18 cellular contexts compared by ENCODE assay signal in the genomic region with DNA sequence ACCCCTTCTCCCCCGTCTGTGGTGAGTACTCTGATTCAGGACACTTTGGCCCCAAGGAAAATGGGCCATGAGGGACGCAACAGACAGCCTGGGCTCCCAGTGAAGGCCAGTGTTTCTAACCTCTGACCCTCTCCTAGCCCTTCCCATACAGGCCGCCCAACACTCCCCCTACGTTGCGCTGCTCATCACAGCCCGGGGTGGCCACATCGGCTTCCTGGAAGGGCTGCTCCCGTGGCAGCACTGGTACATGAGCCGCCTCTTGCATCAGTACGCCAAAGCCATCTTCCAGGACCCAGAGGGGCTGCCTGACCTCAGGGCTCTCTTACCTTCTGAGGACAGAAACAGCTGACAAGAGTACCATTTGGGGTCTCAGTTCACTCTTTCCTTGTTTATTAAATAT. TPM values are rescaled to one million over a fixed set of nuclear protein-coding genes. Genes with fewer than 3 reads are reported as not detected.
DNase-seq lines count a peak whose midpoint lies in the region; ATAC-seq, FAIRE-seq and TF ChIP-seq lines count a peak whose summit lies in the region.
"Had no signal": no experiment of that assay in that cellular context is flagged by ENCODE, and none has a peak within 500 bp of the region (broad histone marks: within the 10 kb centered on the region; RNA-seq: fewer than 3 reads in every experiment).

No MANE protein-coding gene starts in this region.

- TF ChIP-seq POLR2A in GM12878 (IDR thresholded peaks at IDR 0.05; ENCODE audit: low read depth, low read length), result 0 out of 2 replicates have a peak, but pooled peaks have one; percentile 23

- 87% methylated on average over 10 of the region's 10 CpGs for WGBS in GM12878 (ENCODE audit: insufficient coverage, insufficient replicate concordance, low lambda C conversion rate, missing lambda C conversion rate)

- RAD21 ChIA-PET in GM12878 (lab: Charles Lee; ENCODE audit: unreplicated experiment), result no interaction called here

- no peaks in the 10 kb centered on the region for H4K20me1 ChIP-seq in GM12878 (ENCODE audit: control insufficient read depth, insufficient read depth)

- BruUV-seq in GM12878 (replicated peaks; lab: Mats Ljungman, UMichigan), result no TSS peak

- no peak overlapping the region for H2AFZ ChIP-seq in GM12878 (ENCODE audit: control insufficient read depth, low read depth, low read length)

- no peaks in the 10 kb centered on the region for H3K27me3 ChIP-seq in CD8-positive, alpha-beta T cell (ENCODE audit: insufficient read depth, low read length)
- no peaks in the 10 kb centered on the region for H3K27me3 ChIP-seq in GM12878 (replicated peaks in 1 of 2; ENCODE audit: control insufficient read depth in 2 of 2, insufficient read depth in 2 of 2, low read length in 1 of 2)
- H3K27me3 ChIP-seq: BLaER1 had no signal

- H3K4me1 ChIP-seq in CD8-positive, alpha-beta T cell (ENCODE audit: insufficient read depth, low read length), result peaks cover 14% of the 10 kb centered on the region
- H3K4me1 ChIP-seq in GM12878 (ENCODE audit: control insufficient read depth, insufficient read depth, low read length), result peaks cover 8% of the 10 kb centered on the region

- in situ Hi-C loops in GM12878 (cut with MboI), result no loop called here

- FAIRE-seq in GM12878 (lab: Jason Lieb, UNC), result no peak
- FAIRE-seq: GM19239, H1 had no signal

- H3K4me3 Mint-ChIP-seq in activated T-cell treated with anti-CD3 and anti-CD28 coated beads, Interleukin-2, amount 50 U/mL, for 24 hours, result no peak overlapping the region
- H3K4me3 Mint-ChIP-seq in CD8-positive, alpha-beta T cell, result no peak overlapping the region
- peak overlapping the region; percentile 81 for H3K4me3 Mint-ChIP-seq in neural crest cell

- H3K79me2 ChIP-seq in GM12878 (ENCODE audit: control insufficient read depth, insufficient read depth, low read length), result peaks cover 19% of the 10 kb centered on the region

- peaks cover 8% of the 10 kb centered on the region for H3K36me3 ChIP-seq in CD8-positive, alpha-beta T cell (ENCODE audit: insufficient read depth, low read length)
- H3K36me3 ChIP-seq in GM12878 (ENCODE audit: control insufficient read depth in 2 of 2, insufficient read depth in 2 of 2, low read length in 1 of 2), result peaks cover 10 to 17% of the 10 kb centered on the region in 2 experiments

- no peak overlapping the region for H3K9ac ChIP-seq in GM12878 (ENCODE audit: control insufficient read depth, insufficient read depth, low read length)
- H3K9ac ChIP-seq: BLaER1 had no signal

- no peaks in the 10 kb centered on the region for H3K27me3 Mint-ChIP-seq in activated T-cell treated with anti-CD3 and anti-CD28 coated beads, Interleukin-2, amount 50 U/mL, for 24 hours
- H3K27me3 Mint-ChIP-seq in CD8-positive, alpha-beta T cell (ENCODE audit: low read depth), result no peaks in the 10 kb centered on the region
- H3K27me3 Mint-ChIP-seq in neural crest cell (ENCODE audit: low read depth), result no peaks in the 10 kb centered on the region
- H3K27me3 Mint-ChIP-seq: CD4-positive, CD25-positive, alpha-beta regulatory T cell had no signal

- intact Hi-C loops in CD8-positive, alpha-beta T cell (cut with DNase I, micrococcal nuclease), result loop anchor here (5.0 to 10.0 kb wide), 2 partner anchors 346 to 362 kb away; a partner anchor contains a TSS
- intact Hi-C loops in GM12878 (cut with micrococcal nuclease; ENCODE audit: unreplicated experiment), result loop anchor here (5.0 kb wide), 1 partner anchor 52 kb away; no protein-coding TSS in a partner anchor

- POLR2A ChIA-PET in CD8-positive, alpha-beta T cell (lab: Charles Lee), result no interaction called here
- POLR2A ChIA-PET in GM12878 (lab: Charles Lee), result no interaction called here

- no peak for DNase-seq in activated T-cell treated with anti-CD3 and anti-CD28 coated beads, Interleukin-2, amount 50 U/mL, for 24 hours
- DNase-seq in activated T-cell treated with anti-CD3 and anti-CD28 coated beads for 4 hours, result no peak
- no peak for DNase-seq in CD8-positive, alpha-beta T cell
- no peak for DNase-seq in GM12878 (ENCODE audit: low read depth, low spot score)
- DNase-seq in neural crest cell (ENCODE audit: low read depth, low spot score), result no peak
- no peak for DNase-seq in activated CD4-positive, CD25-positive, alpha-beta regulatory T cell treated with anti-CD3 and anti-CD28 coated beads, Interleukin-2, amount 50 U/mL, for 72 hours
- DNase-seq: 8988T; AML-193; CD4-positive, CD25-positive, alpha-beta regulatory T cell; DMS79 had no signal

- no peak overlapping the region for H3K4me2 ChIP-seq in GM12878 (ENCODE audit: control insufficient read depth, insufficient read depth)
- H3K4me2 ChIP-seq: BLaER1 had no signal

- H3K9me3 ChIP-seq in CD8-positive, alpha-beta T cell (ENCODE audit: low read length), result no peaks in the 10 kb centered on the region
- H3K9me3 ChIP-seq in GM12878 (replicated peaks; ENCODE audit: control insufficient read depth, insufficient read depth, low read length), result no peaks in the 10 kb centered on the region
- H3K9me3 ChIP-seq: BLaER1, HAP-1 had no signal

- no peak for ATAC-seq in CD8-positive, alpha-beta T cell
- ATAC-seq in GM12878, result no peak
- ATAC-seq in GM21619 (IDR thresholded peaks at IDR 0.05; ENCODE audit: unreplicated experiment), result no peak
- ATAC-seq in HG02938 (IDR thresholded peaks at IDR 0.05; ENCODE audit: unreplicated experiment), result no peak

- TF ChIP-seq CTCF in CD8-positive, alpha-beta T cell (IDR thresholded peaks at IDR 0.05), result no peak
- TF ChIP-seq CTCF in GM12878 (IDR thresholded peaks at IDR 0.05 in 2 of 3, conservative IDR thresholded peaks at IDR 0.05 in 1 of 3; ENCODE audit: control insufficient read depth in 2 of 3, extremely low read depth in 1 of 3, insufficient read depth in 1 of 3, low read depth in 3 of 3, low read length in 3 of 3) (no peak), neural crest cell (conservative IDR thresholded peaks at IDR 0.05) (no peak)

- H3K4me1 Mint-ChIP-seq in activated T-cell treated with anti-CD3 and anti-CD28 coated beads, Interleukin-2, amount 50 U/mL, for 24 hours (ENCODE audit: low read depth), result peaks cover 18% of the 10 kb centered on the region
- H3K4me1 Mint-ChIP-seq in CD8-positive, alpha-beta T cell (ENCODE audit: low read depth), result peaks cover 18% of the 10 kb centered on the region
- peaks cover 12% of the 10 kb centered on the region for H3K4me1 Mint-ChIP-seq in neural crest cell

- CTCF ChIA-PET in CD8-positive, alpha-beta T cell (lab: Charles Lee), result no interaction called here
- CTCF ChIA-PET in GM12878 (lab: Yijun Ruan, JAX), result no interaction called here

- H3K36me3 Mint-ChIP-seq in activated T-cell treated with anti-CD3 and anti-CD28 coated beads, Interleukin-2, amount 50 U/mL, for 24 hours (ENCODE audit: low read depth), result peaks cover 58% of the 10 kb centered on the region
- peaks cover 37% of the 10 kb centered on the region for H3K36me3 Mint-ChIP-seq in CD8-positive, alpha-beta T cell
- H3K36me3 Mint-ChIP-seq in neural crest cell (ENCODE audit: low read depth), result peaks cover 2% of the 10 kb centered on the region

- no peaks in the 10 kb centered on the region for H3K9me3 Mint-ChIP-seq in activated T-cell treated with anti-CD3 and anti-CD28 coated beads, Interleukin-2, amount 50 U/mL, for 24 hours
- H3K9me3 Mint-ChIP-seq in CD8-positive, alpha-beta T cell, result no peaks in the 10 kb centered on the region
- H3K9me3 Mint-ChIP-seq in neural crest cell, result no peaks in the 10 kb centered on the region

- no peak overlapping the region for H3K27ac ChIP-seq in CD8-positive, alpha-beta T cell (ENCODE audit: low read depth, low read length)
- no peak overlapping the region for H3K27ac ChIP-seq in GM12878 (ENCODE audit: control insufficient read depth, insufficient read depth)
- H3K27ac ChIP-seq: BLaER1, HL-60 had no signal

- H3K4me3 ChIP-seq in CD8-positive, alpha-beta T cell (ENCODE audit: low read depth, low read length), result no peak overlapping the region
- H3K4me3 ChIP-seq in GM12878, result no peak overlapping the region
- H3K4me3 ChIP-seq: BLaER1, HAP-1 had no signal

- SMC1A ChIA-PET in GM12878 (lab: Charles Lee; ENCODE audit: uncharacterized antibody, unreplicated experiment), result no interaction called here

- no peak for TF ChIP-seq EP300 in GM12878 (IDR thresholded peaks at IDR 0.05; ENCODE audit: borderline replicate concordance in 1 of 2, control insufficient read depth in 1 of 2, low read depth in 2 of 2, low read length in 2 of 2)

- TF ChIP-seq RAD21 in GM12878 (IDR thresholded peaks at IDR 0.05; ENCODE audit: insufficient read depth, low read depth, low read length), result no peak

- peak overlapping the region; percentile 57 for H3K27ac Mint-ChIP-seq in activated T-cell treated with anti-CD3 and anti-CD28 coated beads, Interleukin-2, amount 50 U/mL, for 24 hours
- peak overlapping the region; percentile 47 for H3K27ac Mint-ChIP-seq in CD8-positive, alpha-beta T cell
- H3K27ac Mint-ChIP-seq in neural crest cell (ENCODE audit: unreplicated experiment), result no peak overlapping the region

RNA-seq across cellular contexts. Expression of a gene that starts 4.0 kb away (rescaled TPM):
- 10 to 100 TPM in 1 of 2 experiments, 1 to 10 TPM in 1; 9.0 to 10.1 TPM for total RNA-seq in CD8-positive, alpha-beta T cell
- total RNA-seq in GM12878 (2013; cell fraction: nucleolus; rRNA removed), result 22.0 and 23.1 TPM in 2 replicates
- total RNA-seq in GM12878 (2014; rRNA removed) (59.9 and 78.0 TPM in 2 replicates), GM12878 (2014; rRNA removed; fragmentation: Illumina TruSeq; extraction: Trizol) (32.6 and 34.7 TPM in 2 replicates), GM12878 (2021) (50.6 and 51.3 TPM in 2 replicates), neural crest cell (52.5 and 56.3 TPM in 2 replicates)
- polyA plus RNA-seq in GM12878 (2011; ENCODE audit: low read depth), result 23.1 TPM
- polyA plus RNA-seq in GM12878 (2011; rRNA removed) (22.6 and 38.7 TPM in 2 replicates), GM12878 (2014; fragmentation: Illumina TruSeq; extraction: Trizol) (44.9 and 54.2 TPM in 2 replicates), GM12878 (2014; fragmentation: Nextera tagmentation; extraction: Ambion mirVana) (10 to 100 TPM; 26.3 to 45.7 TPM), GM12878 (2014; rRNA removed) (59.7 and 69.1 TPM in 2 replicates), GM12878 (2016; fragmentation: Nextera tagmentation; extraction: Ambion mirVana) (100 to 1,000 TPM in 1 of 2 experiments, 10 to 100 TPM in 1; 87.2 to 101 TPM)
- polyA plus RNA-seq in GM12878 (2011; cell fraction: cytosol; rRNA removed), result 57.1 and 62.5 TPM in 2 replicates
- 64.0 and 67.5 TPM in 2 replicates for polyA plus RNA-seq in GM12878 (2011; cell fraction: nucleus; rRNA removed)
- 29.3 and 37.0 TPM in 2 replicates for polyA plus RNA-seq in GM12878 (2012)
- 55.8 and 57.1 TPM in 2 replicates for polyA minus RNA-seq in GM12878 (2011; rRNA and poly(A)+ RNA removed)
- polyA minus RNA-seq in GM12878 (2011; cell fraction: cytosol; rRNA and poly(A)+ RNA removed), result 9.1 and 13.9 TPM in 2 replicates
- 13.7 and 20.0 TPM in 2 replicates for polyA minus RNA-seq in GM12878 (2011; cell fraction: nucleus; rRNA and poly(A)+ RNA removed)

RNA-seq across cellular contexts. Expression of a gene that starts 6.8 kb away (rescaled TPM):
- total RNA-seq in CD8-positive, alpha-beta T cell, result 1 to 10 TPM in 1 of 2 experiments, under 1 TPM in 1; 0.67 to 1.0 TPM
- 0.15 and 0.23 TPM in 2 replicates for total RNA-seq in GM12878 (2013; cell fraction: nucleolus; rRNA removed)
- total RNA-seq in GM12878 (2014; rRNA removed), result not detected in 2 replicates
- total RNA-seq in GM12878 (2014; rRNA removed; fragmentation: Illumina TruSeq; extraction: Trizol), result 0.14 and 0.18 TPM in 2 replicates
- total RNA-seq in GM12878 (2021), result 0.29 TPM in 1 of 2 replicates, not detected in the other
- 0.22 TPM for polyA plus RNA-seq in GM12878 (2011; ENCODE audit: low read depth)
- polyA plus RNA-seq in GM12878 (2011; rRNA removed), result 0.14 TPM in 1 of 2 replicates, not detected in the other
- polyA plus RNA-seq in GM12878 (2011; cell fraction: cytosol; rRNA removed), result 0.07 TPM in 1 of 2 replicates, not detected in the other
- 0.09 TPM in 1 of 2 replicates, not detected in the other for polyA plus RNA-seq in GM12878 (2011; cell fraction: nucleus; rRNA removed)
- polyA plus RNA-seq in GM12878 (2012), result 0.42 and 0.72 TPM in 2 replicates
- polyA plus RNA-seq in GM12878 (2014; fragmentation: Illumina TruSeq; extraction: Trizol), result 0.04 TPM in 1 of 2 replicates, not detected in the other
- under 1 TPM; 0.16 to 0.35 TPM for polyA plus RNA-seq in GM12878 (2014; fragmentation: Nextera tagmentation; extraction: Ambion mirVana)
- polyA plus RNA-seq in GM12878 (2014; rRNA removed), result 0.09 and 0.32 TPM in 2 replicates
- under 1 TPM; 0.19 to 0.21 TPM for polyA plus RNA-seq in GM12878 (2016; fragmentation: Nextera tagmentation; extraction: Ambion mirVana)
- not detected in 2 replicates for polyA minus RNA-seq in GM12878 (2011; rRNA and poly(A)+ RNA removed)
- polyA minus RNA-seq in GM12878 (2011; cell fraction: cytosol; rRNA and poly(A)+ RNA removed), result not detected in 2 replicates
- 0.10 TPM in 1 of 2 replicates, not detected in the other for polyA minus RNA-seq in GM12878 (2011; cell fraction: nucleus; rRNA and poly(A)+ RNA removed)
- total RNA-seq in neural crest cell, result 0.47 and 0.82 TPM in 2 replicates
- total RNA-seq: G401 had no signal

RNA-seq across cellular contexts. Expression of a gene that starts 8.8 kb away (rescaled TPM):
- not detected for total RNA-seq in CD8-positive, alpha-beta T cell
- total RNA-seq in GM12878 (2013; cell fraction: nucleolus; rRNA removed), result not detected in 2 replicates
- not detected in 2 replicates for total RNA-seq in GM12878 (2014; rRNA removed)
- not detected in 2 replicates for total RNA-seq in GM12878 (2014; rRNA removed; fragmentation: Illumina TruSeq; extraction: Trizol)
- total RNA-seq in GM12878 (2021), result not detected in 2 replicates
- not detected for polyA plus RNA-seq in GM12878 (2011; ENCODE audit: low read depth)
- not detected in 2 replicates for polyA plus RNA-seq in GM12878 (2011; rRNA removed)
- polyA plus RNA-seq in GM12878 (2011; cell fraction: cytosol; rRNA removed), result not detected in 2 replicates
- not detected in 2 replicates for polyA plus RNA-seq in GM12878 (2011; cell fraction: nucleus; rRNA removed)
- polyA plus RNA-seq in GM12878 (2012), result not detected in 2 replicates
- polyA plus RNA-seq in GM12878 (2014; fragmentation: Illumina TruSeq; extraction: Trizol), result not detected in 2 replicates
- polyA plus RNA-seq in GM12878 (2014; fragmentation: Nextera tagmentation; extraction: Ambion mirVana), result not detected
- polyA plus RNA-seq in GM12878 (2014; rRNA removed), result not detected in 2 replicates
- polyA plus RNA-seq in GM12878 (2016; fragmentation: Nextera tagmentation; extraction: Ambion mirVana), result not detected
- not detected in 2 replicates for polyA minus RNA-seq in GM12878 (2011; rRNA and poly(A)+ RNA removed)
- not detected in 2 replicates for polyA minus RNA-seq in GM12878 (2011; cell fraction: cytosol; rRNA and poly(A)+ RNA removed)
- not detected in 2 replicates for polyA minus RNA-seq in GM12878 (2011; cell fraction: nucleus; rRNA and poly(A)+ RNA removed)
- total RNA-seq in neural crest cell, result not detected in 2 replicates
- total RNA-seq: CD4-positive, CD25-positive, alpha-beta regulatory T cell; G401; H1 had no signal
- polyA plus RNA-seq: CD4-positive, CD25-positive, alpha-beta regulatory T cell; H1 had no signal

RNA-seq across cellular contexts. Expression of a gene that starts 11.5 kb away (rescaled TPM):
- total RNA-seq in CD8-positive, alpha-beta T cell, result not detected
- total RNA-seq in GM12878 (2013; cell fraction: nucleolus; rRNA removed), result 0.34 TPM in 1 of 2 replicates, not detected in the other
- total RNA-seq in GM12878 (2014; rRNA removed), result not detected in 2 replicates
- not detected in 2 replicates for total RNA-seq in GM12878 (2014; rRNA removed; fragmentation: Illumina TruSeq; extraction: Trizol)
- 0.11 TPM in 1 of 2 replicates, not detected in the other for total RNA-seq in GM12878 (2021)
- polyA plus RNA-seq in GM12878 (2011; ENCODE audit: low read depth), result not detected
- polyA plus RNA-seq in GM12878 (2011; rRNA removed), result 0.04 TPM in 1 of 2 replicates, not detected in the other
- 0.05 TPM in 1 of 2 replicates, not detected in the other for polyA plus RNA-seq in GM12878 (2011; cell fraction: cytosol; rRNA removed)
- polyA plus RNA-seq in GM12878 (2011; cell fraction: nucleus; rRNA removed), result not detected in 2 replicates
- 0.20 and 0.24 TPM in 2 replicates for polyA plus RNA-seq in GM12878 (2012)
- polyA plus RNA-seq in GM12878 (2014; fragmentation: Illumina TruSeq; extraction: Trizol), result 0.06 TPM in 1 of 2 replicates, not detected in the other
- not detected for polyA plus RNA-seq in GM12878 (2014; fragmentation: Nextera tagmentation; extraction: Ambion mirVana)
- not detected in 2 replicates for polyA plus RNA-seq in GM12878 (2014; rRNA removed)
- under 1 TPM in 1 of 2 experiments, not detected in 1; 0.21 TPM for polyA plus RNA-seq in GM12878 (2016; fragmentation: Nextera tagmentation; extraction: Ambion mirVana)
- polyA minus RNA-seq in GM12878 (2011; rRNA and poly(A)+ RNA removed), result not detected in 2 replicates
- polyA minus RNA-seq in GM12878 (2011; cell fraction: cytosol; rRNA and poly(A)+ RNA removed), result not detected in 2 replicates
- polyA minus RNA-seq in GM12878 (2011; cell fraction: nucleus; rRNA and poly(A)+ RNA removed), result not detected in 2 replicates
- 1.3 and 2.1 TPM in 2 replicates for total RNA-seq in neural crest cell
- total RNA-seq: CD4-positive, CD25-positive, alpha-beta regulatory T cell had no signal

RNA-seq across cellular contexts. Expression of a gene that starts 18.4 kb away (rescaled TPM):
- not detected for total RNA-seq in CD8-positive, alpha-beta T cell
- total RNA-seq in GM12878 (2013; cell fraction: nucleolus; rRNA removed), result not detected in 2 replicates
- total RNA-seq in GM12878 (2014; rRNA removed) (not detected in 2 replicates), GM12878 (2014; rRNA removed; fragmentation: Illumina TruSeq; extraction: Trizol) (not detected in 2 replicates), GM12878 (2021) (not detected in 2 replicates), neural crest cell (not detected in 2 replicates)
- polyA plus RNA-seq in GM12878 (2011; ENCODE audit: low read depth), result not detected
- polyA plus RNA-seq in GM12878 (2011; rRNA removed) (not detected in 2 replicates), GM12878 (2014; fragmentation: Illumina TruSeq; extraction: Trizol) (not detected in 2 replicates), GM12878 (2014; fragmentation: Nextera tagmentation; extraction: Ambion mirVana) (not detected), GM12878 (2014; rRNA removed) (not detected in 2 replicates), GM12878 (2016; fragmentation: Nextera tagmentation; extraction: Ambion mirVana) (not detected)
- not detected in 2 replicates for polyA plus RNA-seq in GM12878 (2011; cell fraction: cytosol; rRNA removed)
- not detected in 2 replicates for polyA plus RNA-seq in GM12878 (2011; cell fraction: nucleus; rRNA removed)
- not detected in 2 replicates for polyA plus RNA-seq in GM12878 (2012)
- polyA minus RNA-seq in GM12878 (2011; rRNA and poly(A)+ RNA removed), result not detected in 2 replicates
- not detected in 2 replicates for polyA minus RNA-seq in GM12878 (2011; cell fraction: cytosol; rRNA and poly(A)+ RNA removed)
- polyA minus RNA-seq in GM12878 (2011; cell fraction: nucleus; rRNA and poly(A)+ RNA removed), result not detected in 2 replicates
- total RNA-seq: CD4-positive, CD25-positive, alpha-beta regulatory T cell; G401; H1 had no signal
- polyA plus RNA-seq: CD4-positive, CD25-positive, alpha-beta regulatory T cell had no signal
